In genomic region chr11:1008781-1009180, GRCh38 we compare ENCODE assay signal across 8 cellular contexts. TPM values are rescaled to one million over a fixed set of nuclear protein-coding genes. Genes with fewer than 3 reads are reported as not detected.
"Had no signal": no experiment of that assay in that cellular context is flagged by ENCODE, and none has a peak within 500 bp of the region (broad histone marks: within the 10 kb centered on the region; RNA-seq: fewer than 3 reads in every experiment).

No MANE protein-coding gene starts in this region.

- H3K9me3 Mint-ChIP-seq: HFFc6 had no signal

- H3K4me3 ChIP-seq: HAP-1, K562 had no signal

- H3K9me3 ChIP-seq: HAP-1 had no signal

- H3K27ac Mint-ChIP-seq: HFFc6 had no signal

- DNase-seq: GOT3, H7, HFFc6, IMR-90, KG1 had no signal

- H3K4me3 Mint-ChIP-seq: HFFc6 had no signal

- H3K4me1 ChIP-seq: HAP-1 had no signal

RNA-seq across cellular contexts. Expression of gene MUC6, which starts 27.7 kb away (rescaled TPM):
- total RNA-seq: H4, H7, HFFc6, IMR-90, K562 had no signal
- polyA plus RNA-seq: IMR-90, K562 had no signal
